ENCODE assay signal across 2 cellular contexts in genomic region chr19:29658221-29658991, GRCh38.
TF ChIP-seq lines count a peak whose summit lies in the region.

No MANE protein-coding gene starts in this region.

TF ChIP-seq in A549, 52 proteins besides CTCF, POLR2A, EP300 and RAD21 (continued from another document):
- TF ChIP-seq, protein P1, sequence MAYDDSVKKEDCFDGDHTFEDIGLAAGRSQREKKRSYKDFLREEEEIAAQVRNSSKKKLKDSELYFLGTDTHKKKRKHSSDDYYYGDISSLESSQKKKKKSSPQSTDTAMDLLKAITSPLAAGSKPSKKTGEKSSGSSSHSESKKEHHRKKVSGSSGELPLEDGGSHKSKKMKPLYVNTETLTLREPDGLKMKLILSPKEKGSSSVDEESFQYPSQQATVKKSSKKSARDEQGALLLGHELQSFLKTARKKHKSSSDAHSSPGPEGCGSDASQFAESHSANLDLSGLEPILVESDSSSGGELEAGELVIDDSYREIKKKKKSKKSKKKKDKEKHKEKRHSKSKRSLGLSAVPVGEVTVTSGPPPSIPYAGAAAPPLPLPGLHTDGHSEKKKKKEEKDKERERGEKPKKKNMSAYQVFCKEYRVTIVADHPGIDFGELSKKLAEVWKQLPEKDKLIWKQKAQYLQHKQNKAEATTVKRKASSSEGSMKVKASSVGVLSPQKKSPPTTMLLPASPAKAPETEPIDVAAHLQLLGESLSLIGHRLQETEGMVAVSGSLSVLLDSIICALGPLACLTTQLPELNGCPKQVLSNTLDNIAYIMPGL (CRISPR knock-in tag; IDR thresholded peaks at IDR 0.05; ENCODE audit: borderline replicate concordance) = no peak
- TF ChIP-seq, protein P2, sequence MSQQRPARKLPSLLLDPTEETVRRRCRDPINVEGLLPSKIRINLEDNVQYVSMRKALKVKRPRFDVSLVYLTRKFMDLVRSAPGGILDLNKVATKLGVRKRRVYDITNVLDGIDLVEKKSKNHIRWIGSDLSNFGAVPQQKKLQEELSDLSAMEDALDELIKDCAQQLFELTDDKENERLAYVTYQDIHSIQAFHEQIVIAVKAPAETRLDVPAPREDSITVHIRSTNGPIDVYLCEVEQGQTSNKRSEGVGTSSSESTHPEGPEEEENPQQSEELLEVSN (IDR thresholded peaks at IDR 0.05; ENCODE audit: borderline replicate concordance, low read depth) = no peak
- TF ChIP-seq ZFP36 (IDR thresholded peaks at IDR 0.05; ENCODE audit: borderline replicate concordance, partially characterized antibody) (no peak), MAX (IDR thresholded peaks at IDR 0.05) (no peak)

TF ChIP-seq in GM23338, 12 proteins besides CTCF, POLR2A, EP300 and RAD21 (continued from another document):
- TF ChIP-seq, protein P3, sequence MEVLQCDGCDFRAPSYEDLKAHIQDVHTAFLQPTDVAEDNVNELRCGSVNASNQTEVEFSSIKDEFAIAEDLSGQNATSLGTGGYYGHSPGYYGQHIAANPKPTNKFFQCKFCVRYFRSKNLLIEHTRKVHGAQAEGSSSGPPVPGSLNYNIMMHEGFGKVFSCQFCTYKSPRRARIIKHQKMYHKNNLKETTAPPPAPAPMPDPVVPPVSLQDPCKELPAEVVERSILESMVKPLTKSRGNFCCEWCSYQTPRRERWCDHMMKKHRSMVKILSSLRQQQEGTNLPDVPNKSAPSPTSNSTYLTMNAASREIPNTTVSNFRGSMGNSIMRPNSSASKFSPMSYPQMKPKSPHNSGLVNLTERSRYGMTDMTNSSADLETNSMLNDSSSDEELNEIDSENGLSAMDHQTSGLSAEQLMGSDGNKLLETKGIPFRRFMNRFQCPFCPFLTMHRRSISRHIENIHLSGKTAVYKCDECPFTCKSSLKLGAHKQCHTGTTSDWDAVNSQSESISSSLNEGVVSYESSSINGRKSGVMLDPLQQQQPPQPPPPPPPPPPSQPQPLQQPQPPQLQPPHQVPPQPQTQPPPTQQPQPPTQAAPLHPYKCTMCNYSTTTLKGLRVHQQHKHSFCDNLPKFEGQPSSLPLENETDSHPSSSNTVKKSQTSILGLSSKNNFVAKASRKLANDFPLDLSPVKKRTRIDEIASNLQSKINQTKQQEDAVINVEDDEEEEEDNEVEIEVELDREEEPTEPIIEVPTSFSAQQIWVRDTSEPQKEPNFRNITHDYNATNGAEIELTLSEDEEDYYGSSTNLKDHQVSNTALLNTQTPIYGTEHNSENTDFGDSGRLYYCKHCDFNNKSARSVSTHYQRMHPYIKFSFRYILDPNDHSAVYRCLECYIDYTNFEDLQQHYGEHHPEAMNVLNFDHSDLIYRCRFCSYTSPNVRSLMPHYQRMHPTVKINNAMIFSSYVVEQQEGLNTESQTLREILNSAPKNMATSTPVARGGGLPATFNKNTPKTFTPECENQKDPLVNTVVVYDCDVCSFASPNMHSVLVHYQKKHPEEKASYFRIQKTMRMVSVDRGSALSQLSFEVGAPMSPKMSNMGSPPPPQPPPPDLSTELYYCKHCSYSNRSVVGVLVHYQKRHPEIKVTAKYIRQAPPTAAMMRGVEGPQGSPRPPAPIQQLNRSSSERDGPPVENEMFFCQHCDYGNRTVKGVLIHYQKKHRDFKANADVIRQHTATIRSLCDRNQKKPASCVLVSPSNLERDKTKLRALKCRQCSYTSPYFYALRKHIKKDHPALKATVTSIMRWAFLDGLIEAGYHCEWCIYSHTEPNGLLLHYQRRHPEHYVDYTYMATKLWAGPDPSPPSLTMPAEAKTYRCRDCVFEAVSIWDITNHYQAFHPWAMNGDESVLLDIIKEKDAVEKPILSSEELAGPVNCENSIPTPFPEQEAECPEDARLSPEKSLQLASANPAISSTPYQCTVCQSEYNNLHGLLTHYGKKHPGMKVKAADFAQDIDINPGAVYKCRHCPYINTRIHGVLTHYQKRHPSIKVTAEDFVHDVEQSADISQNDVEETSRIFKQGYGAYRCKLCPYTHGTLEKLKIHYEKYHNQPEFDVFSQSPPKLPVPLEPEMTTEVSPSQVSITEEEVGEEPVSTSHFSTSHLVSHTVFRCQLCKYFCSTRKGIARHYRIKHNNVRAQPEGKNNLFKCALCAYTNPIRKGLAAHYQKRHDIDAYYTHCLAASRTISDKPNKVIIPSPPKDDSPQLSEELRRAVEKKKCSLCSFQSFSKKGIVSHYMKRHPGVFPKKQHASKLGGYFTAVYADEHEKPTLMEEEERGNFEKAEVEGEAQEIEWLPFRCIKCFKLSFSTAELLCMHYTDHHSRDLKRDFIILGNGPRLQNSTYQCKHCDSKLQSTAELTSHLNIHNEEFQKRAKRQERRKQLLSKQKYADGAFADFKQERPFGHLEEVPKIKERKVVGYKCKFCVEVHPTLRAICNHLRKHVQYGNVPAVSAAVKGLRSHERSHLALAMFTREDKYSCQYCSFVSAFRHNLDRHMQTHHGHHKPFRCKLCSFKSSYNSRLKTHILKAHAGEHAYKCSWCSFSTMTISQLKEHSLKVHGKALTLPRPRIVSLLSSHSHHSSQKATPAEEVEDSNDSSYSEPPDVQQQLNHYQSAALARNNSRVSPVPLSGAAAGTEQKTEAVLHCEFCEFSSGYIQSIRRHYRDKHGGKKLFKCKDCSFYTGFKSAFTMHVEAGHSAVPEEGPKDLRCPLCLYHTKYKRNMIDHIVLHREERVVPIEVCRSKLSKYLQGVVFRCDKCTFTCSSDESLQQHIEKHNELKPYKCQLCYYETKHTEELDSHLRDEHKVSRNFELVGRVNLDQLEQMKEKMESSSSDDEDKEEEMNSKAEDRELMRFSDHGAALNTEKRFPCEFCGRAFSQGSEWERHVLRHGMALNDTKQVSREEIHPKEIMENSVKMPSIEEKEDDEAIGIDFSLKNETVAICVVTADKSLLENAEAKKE (CRISPR knock-in tag; IDR thresholded peaks at IDR 0.05) = no peak
- no peak for TF ChIP-seq STAT1 (IDR thresholded peaks at IDR 0.05; ENCODE audit: unreplicated experiment)
- TF ChIP-seq REST (IDR thresholded peaks at IDR 0.05; ENCODE audit: unreplicated experiment) = no peak
- TF ChIP-seq ZNF331 (CRISPR knock-in tag; IDR thresholded peaks at IDR 0.05; ENCODE audit: low read depth) = no peak
- TF ChIP-seq EZH2 (IDR thresholded peaks at IDR 0.05; ENCODE audit: low read depth, unreplicated experiment) = no peak
- TF ChIP-seq CREB1 (CRISPR knock-in tag; IDR thresholded peaks at IDR 0.05; ENCODE audit: low read depth) = no peak
